8 cellular contexts compared by ENCODE assay signal in the genomic region with DNA sequence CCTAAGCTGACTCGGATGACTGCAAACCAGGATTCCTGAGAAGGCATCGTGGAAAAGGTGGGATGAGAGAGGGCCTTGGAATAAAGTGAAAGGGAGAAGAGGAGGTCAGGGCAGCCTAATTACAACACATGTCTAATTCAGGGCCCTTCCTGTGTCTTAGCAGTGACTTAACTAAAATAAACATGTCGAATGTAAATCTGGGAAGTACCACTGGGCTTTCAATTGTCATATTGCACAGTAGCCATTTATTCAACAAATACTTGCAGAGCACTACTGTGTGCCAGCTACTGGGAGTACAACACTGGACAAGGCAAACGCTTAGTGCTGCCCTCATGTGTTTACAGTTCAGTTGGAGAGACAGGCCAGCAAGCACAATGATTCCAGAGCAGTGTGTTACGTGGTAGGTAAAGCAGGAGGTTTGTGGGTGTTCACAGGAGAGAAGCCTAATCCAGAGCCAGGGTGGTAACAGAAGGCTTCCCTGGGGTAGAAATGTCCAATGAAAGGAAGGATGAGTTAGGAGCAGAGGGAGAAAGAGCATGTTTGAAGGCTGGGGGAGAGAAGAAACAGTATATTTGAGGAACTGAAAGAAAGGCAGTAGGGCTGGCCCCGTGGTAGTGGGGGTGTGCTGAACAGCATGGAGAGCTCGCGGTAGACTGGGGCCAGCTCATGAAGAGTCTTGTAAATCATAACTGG. TPM values are rescaled to one million over a fixed set of nuclear protein-coding genes. Genes with fewer than 3 reads are reported as not detected.
A peak's percentile ranks its signal among the peaks of the same experiment; 100 is the strongest.
DNase-seq lines count a peak whose midpoint lies in the region; ATAC-seq and TF ChIP-seq lines count a peak whose summit lies in the region.

No MANE protein-coding gene starts in this region.

- DNase-seq in PC-3 (peak; percentile 54), fibroblast of peridontal ligament (ENCODE audit: extremely low read depth) (peak; percentile 33), spleen (no peak), ureter (ENCODE audit: low spot score) (no peak)
- no peak for DNase-seq in activated CD4-positive, CD25-positive, alpha-beta regulatory T cell treated with anti-CD3 and anti-CD28 coated beads, Interleukin-2, amount 50 U/mL, for 72 hours
- DNase-seq in NK-92 treated with Interleukin-12 subunit alpha and Interleukin-12 subunit beta, amount 100 ng/mL, for 24 hours (lab: John Stamatoyannopoulos, UW) = no peak

- no peaks in the 10 kb centered on the region for H3K9me2 ChIP-seq in PC-3 (replicated peaks; ENCODE audit: low read length)

- no peaks in the 10 kb centered on the region for H3K9me3 ChIP-seq in PC-3 (ENCODE audit: low read length)
- H3K9me3 ChIP-seq in spleen = no peaks in the 10 kb centered on the region

- ATAC-seq in GM19043 (IDR thresholded peaks at IDR 0.05; ENCODE audit: low read depth, unreplicated experiment) = peak; percentile 95
- peak; percentile 91 for ATAC-seq in HG03045 (IDR thresholded peaks at IDR 0.05; ENCODE audit: unreplicated experiment)
- peak; percentile 80 for ATAC-seq in PC-3

- H4K20me1 ChIP-seq in PC-3 (ENCODE audit: low read length) = no peaks in the 10 kb centered on the region

- CTCF ChIA-PET in PC-3 (lab: Charles Lee) = no interaction called here

- peak overlapping the region; percentile 62 for H3K4me2 ChIP-seq in PC-3 (ENCODE audit: low read length)

- peak; percentile 51 for TF ChIP-seq CTCF in PC-3 (conservative IDR thresholded peaks at IDR 0.05; ENCODE audit: low read depth, low read length)
- TF ChIP-seq CTCF in spleen (IDR thresholded peaks at IDR 0.05 in 8 of 11, conservative IDR thresholded peaks at IDR 0.05 in 3 of 11) = no peak

- 42 to 49% (median 44%) methylated on average over 8 of the region's 8 CpGs for WGBS in spleen, 5 donors

- H3K4me1 ChIP-seq in PC-3 (ENCODE audit: insufficient read depth, low read length) (peaks cover 17% of the 10 kb centered on the region), spleen (peaks cover 12 to 78% (median 53%) of the 10 kb centered on the region in 6 donors)

- H3K27ac ChIP-seq in PC-3 (ENCODE audit: low read length) = peak overlapping the region; percentile 49
- H3K27ac ChIP-seq in spleen = peak overlapping the region; percentile 8 to 84 (median 72)

- peak overlapping the region; percentile 14 for H3K9ac ChIP-seq in PC-3 (ENCODE audit: low read length)

- H3F3A ChIP-seq in PC-3 (ENCODE audit: low read length, unreplicated experiment) = no peaks in the 10 kb centered on the region

- BruUV-seq in PC-3 (replicated peaks; lab: Mats Ljungman, UMichigan) = no TSS peak

- H3K36me3 ChIP-seq in PC-3 (ENCODE audit: low read depth, low read length) (no peaks in the 10 kb centered on the region), spleen (no peaks in the 10 kb centered on the region)

- peak overlapping the region; percentile 76 for H2AFZ ChIP-seq in PC-3 (ENCODE audit: low read length)

- TF ChIP-seq POLR2A in spleen (IDR thresholded peaks at IDR 0.05) = no peak

- no peaks in the 10 kb centered on the region for H3K79me2 ChIP-seq in PC-3 (ENCODE audit: low read length)

- H3K4me3 ChIP-seq in PC-3 (ENCODE audit: low read length) (0 out of 2 replicates have a peak overlapping the region, but pooled peaks have one; percentile 21), spleen (no peak overlapping the region)

- no peaks in the 10 kb centered on the region for H3K27me3 ChIP-seq in PC-3 (ENCODE audit: low read length)
- H3K27me3 ChIP-seq in spleen (replicated peaks in 1 of 7) = no peaks in the 10 kb centered on the region

- intact Hi-C loops in PC-3 (cut with micrococcal nuclease) = loop anchor here (1.0 to 5.0 kb wide), 3 partner anchors 36 to 227 kb away; a partner anchor contains a TSS
- intact Hi-C loops in spleen (cut with DNase I; ENCODE audit: low total_unique reads) = no loop called here

- POLR2A ChIA-PET in PC-3 (lab: Charles Lee; ENCODE audit: unreplicated experiment) = no interaction called here

RNA-seq across cellular contexts. Expression of a gene that starts 38.0 kb away (rescaled TPM):
- total RNA-seq in PC-3 (2014; rRNA removed) = 7.9 and 11.3 TPM in 2 replicates
- 10 to 100 TPM in 6 of 7 donors, 1 to 10 TPM in 1; 9.1 to 24.4 (median 15.9) TPM for total RNA-seq in spleen
- polyA plus RNA-seq in spleen = 1 to 10 TPM in 1 of 3 donors, under 1 TPM in 2; 0.42 to 1.4 (median 0.50) TPM
- total RNA-seq in ureter = 26.0 TPM

Comparison
In these comparisons a context has a peak if more than half of its experiments do, and no peak if none do; other contexts are left out.
1. DNase-seq: peak in PC-3 (single experiment) and fibroblast of peridontal ligament (single experiment); none in spleen (single experiment), activated CD4-positive, CD25-positive, alpha-beta regulatory T cell treated with anti-CD3 and anti-CD28 coated beads, Interleukin-2, amount 50 U/mL, for 72 hours (single experiment), NK-92 treated with Interleukin-12 subunit alpha and Interleukin-12 subunit beta, amount 100 ng/mL, for 24 hours (single experiment) and ureter (single experiment).
2. Peak in every context shown above with its lines, with median percentiles within 50 percentile points of each other: ATAC-seq.